8 cellular contexts compared by ENCODE assay signal in genomic region chr12:6062427-6063378, GRCh38.
DNase-seq lines count a peak whose midpoint lies in the region; ATAC-seq and TF ChIP-seq lines count a peak whose summit lies in the region.

No MANE protein-coding gene starts in this region.

- no peaks in the 10 kb centered on the region for H4K20me1 ChIP-seq in PC-9 (ENCODE audit: insufficient read depth)

- CTCF ChIA-PET in PC-9 (lab: Charles Lee), result interaction anchor here (0.6 kb wide), 1 partner anchor 28 kb away, joined by 6 read pairs; no protein-coding TSS in a partner anchor

- TF ChIP-seq CTCF in BE2C (IDR thresholded peaks at IDR 0.05; ENCODE audit: low read depth, low read length), result peak; percentile 99
- peak; percentile 98 for TF ChIP-seq CTCF in PC-9 (conservative IDR thresholded peaks at IDR 0.05)

- H3K27ac ChIP-seq in PC-9, result no peak overlapping the region

- no peaks in the 10 kb centered on the region for H3K79me2 ChIP-seq in PC-9 (ENCODE audit: low read depth)

- BruUV-seq in PC-9 (replicated peaks; lab: Mats Ljungman, UMichigan), result no TSS peak

- peak; percentile 76 for DNase-seq in BE2C
- DNase-seq in H7, result peak; percentile 93
- DNase-seq in PC-9, result peak in 1 of 2 experiments; percentile 80
- peak in 3 of 4 experiments; percentile 25 to 51 (median 32) for DNase-seq in activated naive CD4-positive, alpha-beta T cell (lab: John Stamatoyannopoulos, UW)
- DNase-seq in globus pallidus (ENCODE audit: low spot score), result peak; percentile 75
- DNase-seq in pons (ENCODE audit: low spot score), result peak; percentile 70

- H3K4me2 ChIP-seq in PC-9, result peak overlapping the region; percentile 26; the same call in 1 of the 2 replicates

- H3K4me1 ChIP-seq in BE2C (peaks cover 15% of the 10 kb centered on the region; the same call in 1 of the 2 replicates), PC-9 (replicated peaks; ENCODE audit: insufficient read depth) (peaks cover 34% of the 10 kb centered on the region)

- no peaks in the 10 kb centered on the region for H3F3A ChIP-seq in PC-9 (ENCODE audit: insufficient read depth, low read depth)

- intact Hi-C loops in PC-9 (cut with micrococcal nuclease; ENCODE audit: unreplicated experiment), result loop anchor here (1.0 to 10.0 kb wide), 4 partner anchors 133 to 472 kb away; partner anchors contain the start of gene GAPDH

- no peaks in the 10 kb centered on the region for H3K9me2 ChIP-seq in PC-9 (ENCODE audit: insufficient read depth)

- POLR2A ChIA-PET in PC-9 (lab: Charles Lee; ENCODE audit: unreplicated experiment), result no interaction called here

- ATAC-seq in GM18868 (IDR thresholded peaks at IDR 0.05; ENCODE audit: unreplicated experiment), result no peak
- ATAC-seq in HG03457 (IDR thresholded peaks at IDR 0.05; ENCODE audit: unreplicated experiment), result no peak

- H3K9me3 ChIP-seq in BE2C (no peaks in the 10 kb centered on the region), PC-9 (ENCODE audit: insufficient read depth, low read depth) (no peaks in the 10 kb centered on the region)

- H3K27me3 ChIP-seq in BE2C (no peaks in the 10 kb centered on the region), H7 (ENCODE audit: control insufficient read depth, insufficient read depth, low read length) (no peaks in the 10 kb centered on the region), PC-9 (ENCODE audit: insufficient read depth, low read depth) (no peaks in the 10 kb centered on the region)

- H3K36me3 ChIP-seq in BE2C (no peaks in the 10 kb centered on the region), H7 (replicated peaks; ENCODE audit: control insufficient read depth, insufficient read depth, low read length) (no peaks in the 10 kb centered on the region), PC-9 (ENCODE audit: low read depth) (no peaks in the 10 kb centered on the region)

- no peak overlapping the region for H3K4me3 ChIP-seq in BE2C (ENCODE audit: low read depth, low read length)
- no peak overlapping the region for H3K4me3 ChIP-seq in H7 (ENCODE audit: insufficient read depth, low read depth, low read length)
- H3K4me3 ChIP-seq in PC-9, result no peak overlapping the region

- no peak overlapping the region for H2AFZ ChIP-seq in PC-9
